In genomic region chr12:46775796-46776195, GRCh38 we compare ENCODE assay signal across 27 cellular contexts. TPM values are rescaled to one million over a fixed set of nuclear protein-coding genes. Genes with fewer than 3 reads are reported as not detected.
"Had no signal": no experiment of that assay in that cellular context is flagged by ENCODE, and none has a peak within 500 bp of the region (broad histone marks: within the 10 kb centered on the region; RNA-seq: fewer than 3 reads in every experiment).

No MANE protein-coding gene starts in this region.

- H3K4me1 ChIP-seq: colonic mucosa had no signal

- ATAC-seq: activated CD4-positive, alpha-beta T cell treated with anti-CD3 and anti-CD28 coated beads for 36 hours; activated CD8-positive, alpha-beta memory T cell treated with anti-CD3 and anti-CD28 coated beads, Interleukin-2, amount 10 ng/mL, durations not matched to agents 7 days and 5 days; activated CD8-positive, alpha-beta T cell treated with anti-CD3 and anti-CD28 coated beads, Interleukin-2, amount 10 ng/mL, durations not matched to agents 7 days and 5 days; activated naive CD4-positive, alpha-beta T cell treated with anti-CD3 and anti-CD28 coated beads, Interleukin-2, amount 50 U/mL, for 72 hours; body of pancreas; heart left ventricle had no signal

- H3K9me3 Mint-ChIP-seq: activated CD4-positive, alpha-beta memory T cell treated with anti-CD3 and anti-CD28 coated beads for 36 hours; activated CD4-positive, alpha-beta T cell treated with anti-CD3 and anti-CD28 coated beads, Interleukin-2, amount 10 ng/mL, durations not matched to agents 24 days and 14 days; activated naive CD4-positive, alpha-beta T cell treated with anti-CD3 and anti-CD28 coated beads, Interleukin-2, amount 10 ng/mL, durations not matched to agents 7 days and 5 days; activated naive CD4-positive, alpha-beta T cell treated with anti-CD3 and anti-CD28 coated beads, Interleukin-2, amount 50 U/mL, for 72 hours; activated T-helper 1 cell treated with anti-CD3 and anti-CD28 coated beads, Interleukin-12 subunit alpha, Interleukin-12 subunit beta, Interleukin-2, Interleukin-4 antibody, amounts not matched to agents 30 ng/mL and 10 ng/mL and 1 ng/mL, durations not matched to agents 14 hours and 24 hours and 36 hours had no signal

- H3K9me3 ChIP-seq: body of pancreas, colonic mucosa, heart left ventricle had no signal

- H3K27ac ChIP-seq: colonic mucosa, heart left ventricle had no signal

- H3K4me1 Mint-ChIP-seq: activated CD4-positive, alpha-beta T cell treated with anti-CD3 and anti-CD28 coated beads for 36 hours; activated CD4-positive, alpha-beta T cell treated with anti-CD3 and anti-CD28 coated beads, Interleukin-2, amount 10 ng/mL, durations not matched to agents 24 days and 14 days; activated CD8-positive, alpha-beta memory T cell treated with anti-CD3 and anti-CD28 coated beads, Interleukin-2, amount 10 ng/mL, durations not matched to agents 7 days and 5 days; activated naive CD4-positive, alpha-beta T cell treated with anti-CD3 and anti-CD28 coated beads, Interleukin-2, amount 10 ng/mL, durations not matched to agents 7 days and 5 days had no signal

- H3K36me3 Mint-ChIP-seq: activated CD4-positive, alpha-beta memory T cell treated with anti-CD3 and anti-CD28 coated beads for 36 hours; activated CD8-positive, alpha-beta memory T cell treated with anti-CD3 and anti-CD28 coated beads, Interleukin-2, amount 10 ng/mL, durations not matched to agents 7 days and 5 days; activated naive CD4-positive, alpha-beta T cell treated with anti-CD3 and anti-CD28 coated beads, Interleukin-2, amount 10 ng/mL, durations not matched to agents 7 days and 5 days; activated naive CD4-positive, alpha-beta T cell treated with anti-CD3 and anti-CD28 coated beads, Interleukin-2, amount 50 U/mL, for 72 hours had no signal

- H3K4me3 ChIP-seq: body of pancreas, colonic mucosa, heart left ventricle had no signal

- H3K27ac Mint-ChIP-seq: activated CD4-positive, alpha-beta memory T cell treated with anti-CD3 and anti-CD28 coated beads for 36 hours; activated CD4-positive, alpha-beta T cell treated with anti-CD3 and anti-CD28 coated beads for 36 hours; activated CD4-positive, alpha-beta T cell treated with anti-CD3 and anti-CD28 coated beads, Interleukin-2, amount 10 ng/mL, durations not matched to agents 24 days and 14 days; activated CD8-positive, alpha-beta memory T cell treated with anti-CD3 and anti-CD28 coated beads, Interleukin-2, amount 10 ng/mL, durations not matched to agents 7 days and 5 days; activated CD8-positive, alpha-beta T cell treated with anti-CD3 and anti-CD28 coated beads, Interleukin-2, amount 10 ng/mL, durations not matched to agents 7 days and 5 days; activated naive CD4-positive, alpha-beta T cell treated with anti-CD3 and anti-CD28 coated beads, Interleukin-2, amount 10 ng/mL, durations not matched to agents 7 days and 5 days; activated naive CD4-positive, alpha-beta T cell treated with anti-CD3 and anti-CD28 coated beads, Interleukin-2, amount 50 U/mL, for 72 hours; activated T-helper 1 cell treated with anti-CD3 and anti-CD28 coated beads, Interleukin-12 subunit alpha, Interleukin-12 subunit beta, Interleukin-2, Interleukin-4 antibody, amounts not matched to agents 30 ng/mL and 10 ng/mL and 1 ng/mL, durations not matched to agents 14 hours and 24 hours and 36 hours had no signal

- H3K4me3 Mint-ChIP-seq: activated CD4-positive, alpha-beta memory T cell treated with anti-CD3 and anti-CD28 coated beads for 36 hours; activated CD4-positive, alpha-beta T cell treated with anti-CD3 and anti-CD28 coated beads for 36 hours; activated CD4-positive, alpha-beta T cell treated with anti-CD3 and anti-CD28 coated beads, Interleukin-2, amount 10 ng/mL, durations not matched to agents 24 days and 14 days; activated CD8-positive, alpha-beta memory T cell treated with anti-CD3 and anti-CD28 coated beads, Interleukin-2, amount 10 ng/mL, durations not matched to agents 7 days and 5 days; activated CD8-positive, alpha-beta T cell treated with anti-CD3 and anti-CD28 coated beads, Interleukin-2, amount 10 ng/mL, durations not matched to agents 7 days and 5 days; activated naive CD4-positive, alpha-beta T cell treated with anti-CD3 and anti-CD28 coated beads, Interleukin-2, amount 10 ng/mL, durations not matched to agents 7 days and 5 days; activated T-helper 1 cell treated with anti-CD3 and anti-CD28 coated beads, Interleukin-12 subunit alpha, Interleukin-12 subunit beta, Interleukin-2, Interleukin-4 antibody, amounts not matched to agents 30 ng/mL and 10 ng/mL and 1 ng/mL, durations not matched to agents 14 hours and 24 hours and 36 hours had no signal

- H3K27me3 ChIP-seq: body of pancreas, colonic mucosa, heart left ventricle had no signal

- H3K36me3 ChIP-seq: colonic mucosa, heart left ventricle had no signal

- DNase-seq: activated CD4-positive, alpha-beta memory T cell treated with anti-CD3 and anti-CD28 coated beads for 36 hours; activated CD4-positive, alpha-beta T cell treated with anti-CD3 and anti-CD28 coated beads for 36 hours; activated CD4-positive, alpha-beta T cell treated with anti-CD3 and anti-CD28 coated beads, Interleukin-2, amount 10 ng/mL, durations not matched to agents 24 days and 14 days; activated CD4-positive, CD25-positive, alpha-beta regulatory T cell; activated CD4-positive, CD25-positive, alpha-beta regulatory T cell treated with anti-CD3 and anti-CD28 coated beads, Interleukin-2, amount 50 U/mL, for 72 hours; activated CD8-positive, alpha-beta memory T cell treated with anti-CD3 and anti-CD28 coated beads, Interleukin-2, amount 10 ng/mL, durations not matched to agents 7 days and 5 days; activated CD8-positive, alpha-beta memory T cell treated with anti-CD3 and anti-CD28 coated beads, Interleukin-2, amount 50 U/mL, for 4 hours; activated CD8-positive, alpha-beta T cell treated with anti-CD3 and anti-CD28 coated beads, Interleukin-2, amount 10 ng/mL, durations not matched to agents 7 days and 5 days; activated gamma-delta T cell; activated naive CD4-positive, alpha-beta T cell; activated naive CD4-positive, alpha-beta T cell treated with anti-CD3 and anti-CD28 coated beads, Interleukin-2, amount 10 ng/mL, durations not matched to agents 7 days and 5 days; activated T-cell treated with anti-CD3 and anti-CD28 coated beads, Interleukin-2, amount 50 U/mL, for 1 hour; activated T-cell treated with anti-CD3 and anti-CD28 coated beads, Interleukin-2, amount 50 U/mL, for 48 hours; amniotic stem cell; anterior cingulate cortex; body of pancreas; caudate nucleus; colonic mucosa; effector memory CD4-positive, alpha-beta T cell; foreskin fibroblast; glutamatergic neuron; heart left ventricle; T-helper 2 cell had no signal

RNA-seq across cellular contexts. Expression of gene SLC38A4, which starts 50.0 kb away (rescaled TPM):
- total RNA-seq: activated CD4-positive, alpha-beta memory T cell treated with anti-CD3 and anti-CD28 coated beads for 36 hours; activated CD4-positive, alpha-beta T cell treated with anti-CD3 and anti-CD28 coated beads for 36 hours; activated CD4-positive, alpha-beta T cell treated with anti-CD3 and anti-CD28 coated beads, Interleukin-2, amount 10 ng/mL, durations not matched to agents 24 days and 14 days; activated CD8-positive, alpha-beta memory T cell treated with anti-CD3 and anti-CD28 coated beads for 36 hours; activated CD8-positive, alpha-beta memory T cell treated with anti-CD3 and anti-CD28 coated beads, Interleukin-2, amount 10 ng/mL, durations not matched to agents 7 days and 5 days; activated CD8-positive, alpha-beta T cell treated with anti-CD3 and anti-CD28 coated beads, Interleukin-2, amount 10 ng/mL, durations not matched to agents 7 days and 5 days; activated naive CD4-positive, alpha-beta T cell treated with anti-CD3 and anti-CD28 coated beads, Interleukin-2, amount 50 U/mL, for 72 hours; activated T-helper 1 cell treated with anti-CD3 and anti-CD28 coated beads, Interleukin-12 subunit alpha, Interleukin-12 subunit beta, Interleukin-2, Interleukin-4 antibody, amounts not matched to agents 30 ng/mL and 10 ng/mL and 1 ng/mL, durations not matched to agents 14 hours and 24 hours and 36 hours; T-helper 1 cell treated with Interleukin-12 subunit alpha and Interleukin-12 subunit beta and Interleukin-4 antibody, amounts not matched to agents 30 ng/mL and 1 ng/mL, for 36 hours had no signal
